ENCODE assay signal across 13 cellular contexts in the genomic region with DNA sequence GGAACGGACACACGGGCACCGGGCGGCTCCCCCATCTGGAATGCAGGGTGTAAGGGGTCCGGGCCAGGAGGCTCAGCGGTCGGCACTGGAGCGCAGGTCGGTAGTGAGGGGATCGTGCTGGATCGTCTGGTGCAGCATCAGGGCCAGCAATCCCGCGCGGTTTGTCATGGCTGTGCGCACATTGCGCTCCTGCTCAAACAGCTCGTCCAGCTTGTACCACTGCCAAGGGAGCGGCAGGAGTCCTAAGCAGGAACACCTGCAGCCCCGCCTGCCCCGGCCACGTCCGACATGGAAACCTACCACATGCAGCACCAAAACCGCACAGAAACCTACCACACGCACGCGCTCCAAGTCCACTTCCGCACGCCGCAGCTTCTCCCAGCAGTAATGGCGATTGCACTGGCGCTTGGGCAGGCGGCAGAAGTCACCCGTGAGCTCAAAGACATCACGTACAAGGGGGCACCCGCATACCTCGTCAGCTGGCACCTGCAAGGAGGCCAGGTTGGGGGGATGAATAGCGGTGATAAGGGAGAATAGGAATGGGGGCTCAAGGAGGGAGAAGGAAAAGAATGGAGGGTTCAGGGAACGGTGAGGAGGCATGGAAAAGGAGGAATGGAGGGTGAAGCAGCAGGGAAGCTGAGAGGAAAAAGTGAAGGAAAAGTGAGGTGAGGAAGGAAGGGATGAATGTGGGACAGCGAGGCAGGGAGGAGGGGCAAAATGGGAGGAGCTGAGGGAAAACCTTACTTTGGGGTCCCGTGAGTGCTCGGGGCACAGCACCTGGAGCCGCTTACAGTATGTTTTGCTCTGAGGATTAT. TPM values are rescaled to one million over a fixed set of nuclear protein-coding genes. Genes with fewer than 3 reads are reported as not detected.
DNase-seq lines count a peak whose midpoint lies in the region; ATAC-seq and TF ChIP-seq lines count a peak whose summit lies in the region.
"Had no signal": no experiment of that assay in that cellular context is flagged by ENCODE, and none has a peak within 500 bp of the region (broad histone marks: within the 10 kb centered on the region; RNA-seq: fewer than 3 reads in every experiment).

No MANE protein-coding gene starts in this region.

- H3F3A ChIP-seq in PC-9 (ENCODE audit: insufficient read depth, low read depth), result peaks cover 8% of the 10 kb centered on the region

- peaks cover 43% of the 10 kb centered on the region for H3K4me1 Mint-ChIP-seq in activated naive CD4-positive, alpha-beta T cell treated with anti-CD3 and anti-CD28 coated beads for 36 hours (ENCODE audit: low read depth)

- TF ChIP-seq CTCF in PC-9 (conservative IDR thresholded peaks at IDR 0.05) (no peak), spleen (IDR thresholded peaks at IDR 0.05 in 8 of 11, conservative IDR thresholded peaks at IDR 0.05 in 3 of 11) (no peak)

- WGBS in spleen, 5 donors, result 93 to 96% (median 95%) methylated on average over 41 to 42 of the region's 42 CpGs

- intact Hi-C loops in activated naive CD4-positive, alpha-beta T cell treated with anti-CD3 and anti-CD28 coated beads for 36 hours (cut with micrococcal nuclease), result loop anchor here (10.0 kb wide), 1 partner anchor 1348 kb away; no protein-coding TSS in a partner anchor
- intact Hi-C loops in PC-9 (cut with micrococcal nuclease; ENCODE audit: unreplicated experiment), result no loop called here
- intact Hi-C loops in spleen (cut with DNase I; ENCODE audit: low total_unique reads), result loop anchor here (10.0 kb wide), 1 partner anchor 92 kb away; the partner anchor contains the start of gene SKA1

- H3K27me3 Mint-ChIP-seq in activated naive CD4-positive, alpha-beta T cell treated with anti-CD3 and anti-CD28 coated beads for 36 hours (ENCODE audit: low read depth), result no peaks in the 10 kb centered on the region

- no peaks in the 10 kb centered on the region for H3K9me3 Mint-ChIP-seq in activated naive CD4-positive, alpha-beta T cell treated with anti-CD3 and anti-CD28 coated beads for 36 hours

- H3K27ac ChIP-seq in PC-9 (no peak overlapping the region), epithelial cell of prostate (peak overlapping the region; percentile 96), spleen (peak overlapping the region in 3 of 8 donors; percentile 95 to 97 (median 97))

- H3K4me3 ChIP-seq in PC-9, result no peak overlapping the region; the same call in 1 of the 2 replicates
- H3K4me3 ChIP-seq in spleen, result peak overlapping the region in 4 of 8 donors; percentile 77 to 90 (median 88)

- ATAC-seq in GM21786 (IDR thresholded peaks at IDR 0.05; ENCODE audit: unreplicated experiment) (no peak), HG03175 (IDR thresholded peaks at IDR 0.05; ENCODE audit: unreplicated experiment) (no peak)

- POLR2A ChIA-PET in PC-9 (lab: Charles Lee; ENCODE audit: unreplicated experiment), result no interaction called here

- peaks cover 11% of the 10 kb centered on the region for H3K36me3 ChIP-seq in PC-9 (ENCODE audit: low read depth)
- peaks cover 0 to 66% (median 43%) of the 10 kb centered on the region in 6 donors for H3K36me3 ChIP-seq in spleen

- H3K27ac Mint-ChIP-seq in activated naive CD4-positive, alpha-beta T cell treated with anti-CD3 and anti-CD28 coated beads for 36 hours, result peak overlapping the region; percentile 11

- peaks cover 44% of the 10 kb centered on the region for H3K79me2 ChIP-seq in PC-9 (ENCODE audit: low read depth)

- H3K36me3 Mint-ChIP-seq in activated naive CD4-positive, alpha-beta T cell treated with anti-CD3 and anti-CD28 coated beads for 36 hours (ENCODE audit: low read depth), result peaks cover 53% of the 10 kb centered on the region

- CTCF ChIA-PET in activated naive CD4-positive, alpha-beta T cell treated with anti-CD3 and anti-CD28 coated beads for 36 hours (lab: Charles Lee), result interaction anchor here (1.3 kb wide), 1 partner anchor 14 kb away, joined by 4 read pairs; no protein-coding TSS in a partner anchor
- CTCF ChIA-PET in PC-9 (lab: Charles Lee), result no interaction called here

- no peak overlapping the region for H2AFZ ChIP-seq in PC-9

- H3K4me1 ChIP-seq in PC-9 (replicated peaks; ENCODE audit: insufficient read depth) (peaks cover 26% of the 10 kb centered on the region), spleen (peaks cover 36 to 81% (median 51%) of the 10 kb centered on the region in 6 donors)

- no TSS peak for BruUV-seq in PC-9 (replicated peaks; lab: Mats Ljungman, UMichigan)

- peak overlapping the region; percentile 97; the same call in 1 of the 2 replicates for H3K4me2 ChIP-seq in PC-9

- H3K4me3 Mint-ChIP-seq in activated naive CD4-positive, alpha-beta T cell treated with anti-CD3 and anti-CD28 coated beads for 36 hours, result peak overlapping the region; percentile 97

- H3K9me3 ChIP-seq in PC-9 (ENCODE audit: insufficient read depth, low read depth) (no peaks in the 10 kb centered on the region), spleen (no peaks in the 10 kb centered on the region)
- H3K9me3 ChIP-seq: Peyer's patch had no signal

- no peaks in the 10 kb centered on the region for H3K9me2 ChIP-seq in PC-9 (ENCODE audit: insufficient read depth)

- peaks cover 3% of the 10 kb centered on the region; the same call in 1 of the 2 replicates for H4K20me1 ChIP-seq in PC-9 (ENCODE audit: insufficient read depth)

- TF ChIP-seq POLR2A in spleen (IDR thresholded peaks at IDR 0.05), result no peak

- H3K27me3 ChIP-seq in PC-9 (ENCODE audit: insufficient read depth, low read depth), result no peaks in the 10 kb centered on the region
- H3K27me3 ChIP-seq in spleen (replicated peaks in 1 of 7), result no peaks in the 10 kb centered on the region
- H3K27me3 ChIP-seq: Peyer's patch had no signal

- no peak for DNase-seq in activated naive CD4-positive, alpha-beta T cell treated with anti-CD3 and anti-CD28 coated beads for 36 hours
- DNase-seq in activated naive CD4-positive, alpha-beta T cell treated with anti-CD3 and anti-CD28 coated beads, Interleukin-2, amount 50 U/mL, for 16 hours, result no peak
- DNase-seq in PC-9 (no peak), epithelial cell of prostate (ENCODE audit: low read depth, low spot score) (no peak), spleen (peak; percentile 88), pons (ENCODE audit: low spot score) (no peak)
- DNase-seq: activated CD4-positive, alpha-beta T cell treated with anti-CD3 and anti-CD28 coated beads for 4 hours; COR-L47; NCI-H1436; stimulated activated CD4-positive, alpha-beta T cell treated with anti-CD3 and anti-CD28 coated beads, Interleukin-1b, Interleukin-23, amount 100 ng/mL, for 48 hours had no signal

RNA-seq across cellular contexts. Expression of gene MBD1, which starts 1.4 kb away (rescaled TPM):
- total RNA-seq in activated naive CD4-positive, alpha-beta T cell treated with anti-CD3 and anti-CD28 coated beads for 36 hours, result 10 to 100 TPM; 66.4 to 69.0 TPM
- total RNA-seq in PC-9 (2021) (43.2 and 43.5 TPM in 2 replicates), spleen (100 to 1,000 TPM in 1 of 7 donors, 10 to 100 TPM in 6; 83.0 to 137 (median 89.1) TPM)
- 10 to 100 TPM; 22.2 to 41.5 (median 25.7) TPM for polyA plus RNA-seq in spleen

RNA-seq across cellular contexts. Expression of gene CXXC1, which starts 4.8 kb away (rescaled TPM):
- total RNA-seq in activated naive CD4-positive, alpha-beta T cell treated with anti-CD3 and anti-CD28 coated beads for 36 hours, result 10 to 100 TPM; 71.5 to 75.3 TPM
- total RNA-seq in PC-9 (2021) (48.2 and 54.7 TPM in 2 replicates), spleen (100 to 1,000 TPM in 4 of 7 donors, 10 to 100 TPM in 3; 92.9 to 129 (median 102) TPM)
- 100 to 1,000 TPM in 2 of 3 donors, 10 to 100 TPM in 1; 53.6 to 108 (median 102) TPM for polyA plus RNA-seq in spleen

RNA-seq across cellular contexts. Expression of gene CFAP53, which starts 16.4 kb away (rescaled TPM):
- total RNA-seq in activated naive CD4-positive, alpha-beta T cell treated with anti-CD3 and anti-CD28 coated beads for 36 hours, result under 1 TPM; 0.40 to 0.43 TPM
- total RNA-seq in PC-9 (2021) (1.9 and 2.1 TPM in 2 replicates), spleen (under 1 TPM in 5 of 7 donors, not detected in 2; 0.25 to 0.85 (median 0.44) TPM)
- polyA plus RNA-seq in spleen, result under 1 TPM; 0.13 to 0.56 (median 0.48) TPM
